ENCODE assay signal across 15 cellular contexts in genomic region chr5:128274441-128274840, GRCh38.
DNase-seq lines count a peak whose midpoint lies in the region; ATAC-seq and TF ChIP-seq lines count a peak whose summit lies in the region.
"Had no signal": no experiment of that assay in that cellular context is flagged by ENCODE, and none has a peak within 500 bp of the region (broad histone marks: within the 10 kb centered on the region; RNA-seq: fewer than 3 reads in every experiment).

No MANE protein-coding gene starts in this region.

- ATAC-seq in mucosa of descending colon, result no peak

- H3K36me3 ChIP-seq in cardiac muscle cell (peaks cover 100% of the 10 kb centered on the region), mucosa of descending colon (ENCODE audit: low read depth) (no peaks in the 10 kb centered on the region)

- no peaks in the 10 kb centered on the region for H3K27me3 ChIP-seq in cardiac muscle cell

- no peak for TF ChIP-seq CTCF in cardiac muscle cell (IDR thresholded peaks at IDR 0.05; ENCODE audit: low read depth, low read length)
- no peak for TF ChIP-seq CTCF in mucosa of descending colon (IDR thresholded peaks at IDR 0.05)

- H3K9me3 ChIP-seq in cardiac muscle cell (ENCODE audit: low read depth) (no peaks in the 10 kb centered on the region), mucosa of descending colon (no peaks in the 10 kb centered on the region)

- H3K27ac ChIP-seq in cardiac muscle cell, result peak overlapping the region; percentile 50
- H3K27ac ChIP-seq: HL-60 had no signal

- intact Hi-C loops in cardiac septum (cut with DNase I) (no loop called here), mucosa of descending colon (cut with DNase I, micrococcal nuclease) (no loop called here)

- H3K4me3 ChIP-seq in cardiac muscle cell (no peak overlapping the region), mucosa of descending colon (no peak overlapping the region)

- H3K4me1 ChIP-seq in cardiac muscle cell (ENCODE audit: low read depth) (no peaks in the 10 kb centered on the region), mucosa of descending colon (ENCODE audit: low read depth) (no peaks in the 10 kb centered on the region)

- DNase-seq in cardiac muscle cell (ENCODE audit: low read depth in 1 of 2, low spot score in 1 of 2) (no peak), cardiac septum (ENCODE audit: low spot score) (no peak), NCI-H1417 treated with DMSO at 0.1 percent for 48 hours (lab: John Stamatoyannopoulos, UW) (peak; percentile 37), NCI-H2081 treated with DMSO at 0.1 percent for 48 hours (lab: John Stamatoyannopoulos, UW) (peak; percentile 40), NCI-H748 treated with DMSO at 0.1 percent for 48 hours (lab: John Stamatoyannopoulos, UW) (peak; percentile 84), mucosa of descending colon (no peak), NOMO-1 (lab: John Stamatoyannopoulos, UW; ENCODE audit: unreplicated experiment in 2 of 2) (no peak), ecto neural progenitor cell (ENCODE audit: low spot score) (no peak)
- DNase-seq: C1 segment of cervical spinal cord; CD4-positive, alpha-beta T cell; DMS53; GF-D8; HCEC 1CT; HFFc6 had no signal

Comparison
In these comparisons a context has a peak if more than half of its experiments do, and no peak if none do; other contexts are left out.
1. DNase-seq: peak in NCI-H1417 treated with DMSO at 0.1 percent for 48 hours (single experiment), NCI-H2081 treated with DMSO at 0.1 percent for 48 hours (single experiment) and NCI-H748 treated with DMSO at 0.1 percent for 48 hours (single experiment); none in cardiac muscle cell (0 of 2), cardiac septum (single experiment), mucosa of descending colon (0 of 3), NOMO-1 (0 of 2) and ecto neural progenitor cell (single experiment).